In genomic region chr1:181714428-181714827, GRCh38 we compare ENCODE assay signal across 13 cellular contexts.
"Had no signal": no experiment of that assay in that cellular context is flagged by ENCODE, and none has a peak within 500 bp of the region (broad histone marks: within the 10 kb centered on the region; RNA-seq: fewer than 3 reads in every experiment).

No MANE protein-coding gene starts in this region.

- H3K4me3 ChIP-seq: cardiac muscle cell, lower lobe of right lung, uterus had no signal

- H3K27ac ChIP-seq: cardiac muscle cell, lower lobe of right lung, uterus had no signal

- H3K27me3 ChIP-seq: cardiac muscle cell, uterus had no signal

- H3K36me3 ChIP-seq: cardiac muscle cell, lower lobe of right lung, uterus had no signal

- DNase-seq: activated B cell treated with CpG ODN at 0.5 μM for 24 hours; activated CD4-positive, alpha-beta T cell treated with anti-CD3 and anti-CD28 coated beads for 48 hours; activated CD8-positive, alpha-beta memory T cell treated with anti-CD3 and anti-CD28 coated beads, Interleukin-2, amount 50 U/mL, for 48 hours; activated gamma-delta T cell; activated T-cell treated with anti-CD3 and anti-CD28 coated beads, Interleukin-2, amount 50 U/mL, for 72 hours; erythroblast; left cardiac atrium; lower lobe of right lung; nephron progenitor cell; occipital lobe; T-helper 17 cell; uterus had no signal

- H3K9me3 ChIP-seq: lower lobe of right lung, uterus had no signal

- H3K4me1 ChIP-seq: lower lobe of right lung, uterus had no signal
